In the genomic region with DNA sequence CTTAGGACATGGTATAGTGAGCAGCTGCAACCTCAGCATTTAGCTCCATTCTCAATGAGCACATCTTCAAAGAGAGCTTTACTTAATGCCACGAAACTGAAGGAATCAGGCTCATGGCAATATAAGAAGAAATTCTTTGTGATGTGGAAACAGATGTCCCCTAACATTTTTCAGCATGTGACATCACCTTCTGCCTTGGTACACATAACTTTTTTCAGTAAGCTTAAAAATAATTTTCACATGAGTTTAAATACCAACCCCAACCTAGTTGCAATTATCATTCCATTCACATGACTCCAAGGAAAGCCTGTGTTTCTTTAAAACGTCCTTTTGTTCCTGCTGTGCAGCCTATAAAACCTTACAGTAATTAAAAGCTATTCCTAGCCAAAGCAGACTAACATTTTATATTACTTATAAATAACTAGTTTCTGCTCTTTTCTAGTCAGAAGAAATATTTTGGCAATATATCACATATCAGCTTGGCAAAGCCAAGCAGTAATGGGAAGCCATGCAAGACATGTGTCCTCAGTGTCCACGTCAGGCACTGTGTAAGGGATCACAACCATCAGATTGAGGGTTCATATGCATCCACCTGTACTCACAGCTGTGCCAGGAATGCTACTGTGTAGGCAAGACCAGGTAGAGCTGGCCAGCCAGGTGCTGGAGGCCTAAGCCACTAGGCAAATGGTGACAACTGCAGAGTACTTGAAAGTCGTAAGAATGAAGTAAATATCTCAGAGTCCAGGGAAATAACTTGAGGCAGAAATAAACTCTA, we compare ENCODE assay signal across 10 cellular contexts.
A peak's percentile ranks its signal among the peaks of the same experiment; 100 is the strongest.
DNase-seq lines count a peak whose midpoint lies in the region; ATAC-seq, FAIRE-seq and TF ChIP-seq lines count a peak whose summit lies in the region.
"Had no signal": no experiment of that assay in that cellular context is flagged by ENCODE, and none has a peak within 500 bp of the region (broad histone marks: within the 10 kb centered on the region; RNA-seq: fewer than 3 reads in every experiment).

No MANE protein-coding gene starts in this region.

- H3K4me3 ChIP-seq in SJSA1 (no peak overlapping the region), fibroblast of lung (replicated peaks in 1 of 4; ENCODE audit: control extremely low read depth in 1 of 4, insufficient read depth in 1 of 4, low read depth in 3 of 4, low read length in 4 of 4) (no peak overlapping the region), skin epidermis (no peak overlapping the region)
- H3K4me3 ChIP-seq: BLaER1 had no signal

- intact Hi-C loops in activated CD4-positive, alpha-beta T cell treated with anti-CD3 and anti-CD28 coated beads, Interleukin-2, amount 10 ng/mL, durations not matched to agents 24 days and 14 days (cut with micrococcal nuclease) = loop anchor here (5.0 kb wide), 1 partner anchor 87 kb away; no protein-coding TSS in a partner anchor

- H3K9me3 Mint-ChIP-seq in activated CD4-positive, alpha-beta T cell treated with anti-CD3 and anti-CD28 coated beads, Interleukin-2, amount 10 ng/mL, durations not matched to agents 24 days and 14 days = no peaks in the 10 kb centered on the region
- H3K9me3 Mint-ChIP-seq in activated CD4-positive, alpha-beta T cell treated with anti-CD3 and anti-CD28 coated beads, Interleukin-2, amount 10 ng/mL, durations not matched to agents 7 days and 5 days = no peaks in the 10 kb centered on the region

- H3K9me3 ChIP-seq in SJSA1 (replicated peaks) (no peaks in the 10 kb centered on the region), fibroblast of lung (ENCODE audit: control insufficient read depth, insufficient read depth, low read depth, low read length) (no peaks in the 10 kb centered on the region)
- H3K9me3 ChIP-seq: BLaER1 had no signal

- no peaks in the 10 kb centered on the region for H3K79me2 ChIP-seq in fibroblast of lung (ENCODE audit: control insufficient read depth, insufficient read depth, low read length)

- peak overlapping the region; percentile 60 for H3K4me2 ChIP-seq in fibroblast of lung (ENCODE audit: extremely low read depth, insufficient read depth, low read length)
- H3K4me2 ChIP-seq: BLaER1 had no signal

- no peak for DNase-seq in activated CD4-positive, alpha-beta T cell treated with anti-CD3 and anti-CD28 coated beads, Interleukin-2, amount 10 ng/mL, durations not matched to agents 24 days and 14 days
- DNase-seq in activated CD4-positive, alpha-beta T cell treated with anti-CD3 and anti-CD28 coated beads, Interleukin-2, amount 10 ng/mL, durations not matched to agents 7 days and 5 days = no peak
- DNase-seq in SJSA1 (ENCODE audit: low read depth in 1 of 2, low spot score in 2 of 2) (peak in 1 of 2 experiments; percentile 83), fibroblast of lung (ENCODE audit: low read depth in 2 of 2) (peak; percentile 82 to 96), GM19239 (ENCODE audit: insufficient read length, low spot score) (no peak)
- DNase-seq: activated CD4-positive, alpha-beta T cell treated with anti-CD3 and anti-CD28 coated beads, Interleukin-2, amount 50 U/mL, for 48 hours had no signal

- H3K27me3 ChIP-seq in SJSA1 (replicated peaks) (no peaks in the 10 kb centered on the region), fibroblast of lung (ENCODE audit: control insufficient read depth, insufficient read depth, low read length) (no peaks in the 10 kb centered on the region)
- H3K27me3 ChIP-seq: BLaER1 had no signal

- no peak overlapping the region for H3K9ac ChIP-seq in fibroblast of lung (ENCODE audit: insufficient read depth, low read length)
- H3K9ac ChIP-seq: BLaER1 had no signal

- H3K27ac Mint-ChIP-seq in activated CD4-positive, alpha-beta T cell treated with anti-CD3 and anti-CD28 coated beads, Interleukin-2, amount 10 ng/mL, durations not matched to agents 24 days and 14 days = peak overlapping the region; percentile 77
- no peak overlapping the region for H3K27ac Mint-ChIP-seq in activated CD4-positive, alpha-beta T cell treated with anti-CD3 and anti-CD28 coated beads, Interleukin-2, amount 10 ng/mL, durations not matched to agents 7 days and 5 days

- H3K27me3 Mint-ChIP-seq in activated CD4-positive, alpha-beta T cell treated with anti-CD3 and anti-CD28 coated beads, Interleukin-2, amount 10 ng/mL, durations not matched to agents 24 days and 14 days = no peaks in the 10 kb centered on the region
- no peaks in the 10 kb centered on the region for H3K27me3 Mint-ChIP-seq in activated CD4-positive, alpha-beta T cell treated with anti-CD3 and anti-CD28 coated beads, Interleukin-2, amount 10 ng/mL, durations not matched to agents 7 days and 5 days

- peaks cover 28% of the 10 kb centered on the region for H3K36me3 Mint-ChIP-seq in activated CD4-positive, alpha-beta T cell treated with anti-CD3 and anti-CD28 coated beads, Interleukin-2, amount 10 ng/mL, durations not matched to agents 24 days and 14 days (ENCODE audit: low read depth)
- peaks cover 45% of the 10 kb centered on the region for H3K36me3 Mint-ChIP-seq in activated CD4-positive, alpha-beta T cell treated with anti-CD3 and anti-CD28 coated beads, Interleukin-2, amount 10 ng/mL, durations not matched to agents 7 days and 5 days (ENCODE audit: low read depth)

- H3K4me3 Mint-ChIP-seq in activated CD4-positive, alpha-beta T cell treated with anti-CD3 and anti-CD28 coated beads, Interleukin-2, amount 10 ng/mL, durations not matched to agents 24 days and 14 days = no peak overlapping the region
- H3K4me3 Mint-ChIP-seq in activated CD4-positive, alpha-beta T cell treated with anti-CD3 and anti-CD28 coated beads, Interleukin-2, amount 10 ng/mL, durations not matched to agents 7 days and 5 days = no peak overlapping the region

- ATAC-seq in HG02973 (IDR thresholded peaks at IDR 0.05; ENCODE audit: unreplicated experiment) (no peak), GM21529 (IDR thresholded peaks at IDR 0.05; ENCODE audit: unreplicated experiment) (no peak)

- POLR2A ChIA-PET in activated CD4-positive, alpha-beta T cell treated with anti-CD3 and anti-CD28 coated beads, Interleukin-2, amount 10 ng/mL, durations not matched to agents 7 days and 5 days (lab: Charles Lee) = interaction anchor here (0.6 to 0.9 kb wide), 2 partner anchors 13 to 24 kb away, joined by 4 read pairs; no protein-coding TSS in a partner anchor

- H3K36me3 ChIP-seq in SJSA1 (no peaks in the 10 kb centered on the region), fibroblast of lung (ENCODE audit: control insufficient read depth, insufficient read depth, low read length) (no peaks in the 10 kb centered on the region)
- H3K36me3 ChIP-seq: BLaER1 had no signal

- no peak for FAIRE-seq in GM19239 (lab: Jason Lieb, UNC)

- H3K4me1 ChIP-seq in SJSA1 (replicated peaks) (peaks cover 25% of the 10 kb centered on the region), fibroblast of lung (ENCODE audit: control insufficient read depth, extremely low read depth, insufficient read depth, low read length) (peaks cover 12% of the 10 kb centered on the region)
- H3K4me1 ChIP-seq: BLaER1 had no signal

- CTCF ChIA-PET in activated CD4-positive, alpha-beta T cell treated with anti-CD3 and anti-CD28 coated beads, Interleukin-2, amount 10 ng/mL, durations not matched to agents 7 days and 5 days (lab: Charles Lee) = interaction anchor here (0.5 to 2.3 kb wide), 7 partner anchors 9 to 32 kb away, joined by 3 to 7 read pairs (median 5); no protein-coding TSS in a partner anchor

- H2AFZ ChIP-seq in fibroblast of lung (ENCODE audit: low read length) = peak overlapping the region; percentile 37

- H4K20me1 ChIP-seq in fibroblast of lung (ENCODE audit: control insufficient read depth, extremely low read depth, insufficient read depth, low read length) = no peaks in the 10 kb centered on the region
- H4K20me1 ChIP-seq: BLaER1 had no signal

- H3K27ac ChIP-seq in SJSA1 = peak overlapping the region; percentile 76
- H3K27ac ChIP-seq in fibroblast of lung (ENCODE audit: insufficient read depth, low read length) = peak overlapping the region; percentile 65
- peak overlapping the region in 13 of 21 experiments; percentile 4 to 75 (median 42) for H3K27ac ChIP-seq in skin epidermis
- H3K27ac ChIP-seq: BLaER1 had no signal

- peaks cover 51% of the 10 kb centered on the region for H3K4me1 Mint-ChIP-seq in activated CD4-positive, alpha-beta T cell treated with anti-CD3 and anti-CD28 coated beads, Interleukin-2, amount 10 ng/mL, durations not matched to agents 24 days and 14 days
- H3K4me1 Mint-ChIP-seq in activated CD4-positive, alpha-beta T cell treated with anti-CD3 and anti-CD28 coated beads, Interleukin-2, amount 10 ng/mL, durations not matched to agents 7 days and 5 days = peaks cover 70% of the 10 kb centered on the region

- TF ChIP-seq CTCF in fibroblast of lung (conservative IDR thresholded peaks at IDR 0.05 in 1 of 2, IDR thresholded peaks at IDR 0.05 in 1 of 2; ENCODE audit: low read depth in 1 of 2, low read length in 2 of 2) = no peak

Comparison
In these comparisons a context has a peak if more than half of its experiments do, and no peak if none do; other contexts are left out.
1. DNase-seq: peak in fibroblast of lung (2 of 2); none in activated CD4-positive, alpha-beta T cell treated with anti-CD3 and anti-CD28 coated beads, Interleukin-2, amount 10 ng/mL, durations not matched to agents 24 days and 14 days (single experiment), activated CD4-positive, alpha-beta T cell treated with anti-CD3 and anti-CD28 coated beads, Interleukin-2, amount 10 ng/mL, durations not matched to agents 7 days and 5 days (single experiment) and GM19239 (single experiment).
2. Peak in every context shown above with its lines, with median percentiles within 50 percentile points of each other: H3K27ac ChIP-seq.